2 cellular contexts compared by ENCODE assay signal in genomic region chr19:813359-814107, GRCh38.
TF ChIP-seq lines count a peak whose summit lies in the region.

No MANE protein-coding gene starts in this region.

TF ChIP-seq in HCT116, 20 proteins besides CTCF, POLR2A, EP300 and RAD21:
- TF ChIP-seq CBX3 (IDR thresholded peaks at IDR 0.05; ENCODE audit: low read depth): no peak
- TF ChIP-seq EZH2 (IDR thresholded peaks at IDR 0.05): no peak
- TF ChIP-seq POLR2AphosphoS5 (IDR thresholded peaks at IDR 0.05; ENCODE audit: low read depth, low read length): no peak
- no peak; the same call in 1 of the 2 replicates for TF ChIP-seq ZFX (IDR thresholded peaks at IDR 0.05)
- no peak for TF ChIP-seq ELF1 (IDR thresholded peaks at IDR 0.05; ENCODE audit: borderline replicate concordance, low read depth)
- TF ChIP-seq EZH2phosphoT487 (IDR thresholded peaks at IDR 0.05; ENCODE audit: borderline replicate concordance): no peak
- TF ChIP-seq MAX (IDR thresholded peaks at IDR 0.05): no peak
- TF ChIP-seq ZNF274 (IDR thresholded peaks at IDR 0.05; ENCODE audit: low read depth, low read length): no peak
- TF ChIP-seq REST (IDR thresholded peaks at IDR 0.05; ENCODE audit: low read depth): no peak
- TF ChIP-seq YY1 (IDR thresholded peaks at IDR 0.05; ENCODE audit: extremely low read depth, insufficient replicate concordance, low read depth, low read length): no peak
- TF ChIP-seq TCF7L2 (IDR thresholded peaks at IDR 0.05; ENCODE audit: borderline replicate concordance, extremely low read depth, insufficient read depth, insufficient read length): no peak
- no peak for TF ChIP-seq EGR1 (IDR thresholded peaks at IDR 0.05; ENCODE audit: low read depth)
- TF ChIP-seq JUND (IDR thresholded peaks at IDR 0.05): no peak
- no peak for TF ChIP-seq ZBTB33 (IDR thresholded peaks at IDR 0.05; ENCODE audit: extremely low read depth, insufficient replicate concordance, low read length)
- TF ChIP-seq SP1 (IDR thresholded peaks at IDR 0.05; ENCODE audit: low read depth): no peak
- TF ChIP-seq SIN3A (IDR thresholded peaks at IDR 0.05; ENCODE audit: low read depth): no peak
- no peak for TF ChIP-seq FOSL1 (IDR thresholded peaks at IDR 0.05; ENCODE audit: low read depth)
- no peak for TF ChIP-seq SRF (IDR thresholded peaks at IDR 0.05; ENCODE audit: low read depth)
- no peak for TF ChIP-seq ATF3 (IDR thresholded peaks at IDR 0.05)

TF ChIP-seq in H1, 55 proteins besides CTCF, POLR2A, EP300 and RAD21:
- TF ChIP-seq GABPA (IDR thresholded peaks at IDR 0.05; ENCODE audit: borderline replicate concordance, insufficient read depth, low read length) (0 out of 2 replicates have a peak, but pooled peaks have one; percentile 55), POU5F1 (IDR thresholded peaks at IDR 0.05; ENCODE audit: low read depth, low read length) (no peak)
TF ChIP-seq in H1: peak in this region for 1.
